ENCODE assay signal across 9 cellular contexts in genomic region chr10:70355234-70356021, GRCh38. TPM values are rescaled to one million over a fixed set of nuclear protein-coding genes. Genes with fewer than 3 reads are reported as not detected.
DNase-seq lines count a peak whose midpoint lies in the region; ATAC-seq and TF ChIP-seq lines count a peak whose summit lies in the region.
"Had no signal": no experiment of that assay in that cellular context is flagged by ENCODE, and none has a peak within 500 bp of the region (broad histone marks: within the 10 kb centered on the region; RNA-seq: fewer than 3 reads in every experiment).

No MANE protein-coding gene starts in this region.

- no peak overlapping the region for H3K4me3 ChIP-seq in SK-N-SH (ENCODE audit: low read depth in 2 of 2, low read length in 1 of 2)

- TF ChIP-seq CTCF in nephron progenitor cell (IDR thresholded peaks at IDR 0.05) (no peak), SK-N-SH (IDR thresholded peaks at IDR 0.05) (no peak)

- no peaks in the 10 kb centered on the region for H3K36me3 Mint-ChIP-seq in activated naive CD4-positive, alpha-beta T cell treated with anti-CD3 and anti-CD28 coated beads for 36 hours (ENCODE audit: low read depth)
- H3K36me3 Mint-ChIP-seq in T-cell (peaks cover 4% of the 10 kb centered on the region), nephron progenitor cell (ENCODE audit: low read depth) (no peaks in the 10 kb centered on the region)

- H3F3A ChIP-seq in SK-N-SH (replicated peaks; ENCODE audit: insufficient read depth) = peaks cover 6% of the 10 kb centered on the region

- no peaks in the 10 kb centered on the region for H3K27me3 ChIP-seq in SK-N-SH (ENCODE audit: insufficient read depth)

- 85% methylated on average over 16 of the region's 18 CpGs for WGBS in SK-N-SH (ENCODE audit: low lambda C conversion rate)

- H3K27ac ChIP-seq in SK-N-SH (ENCODE audit: low read depth in 2 of 2, low read length in 1 of 2) = peak overlapping the region in 1 of 2 experiments; percentile 75; a peak in 2 of 4 replicates
- H3K27ac ChIP-seq: C4-2B had no signal

- H3K9ac ChIP-seq in SK-N-SH = no peak overlapping the region

- no peak overlapping the region for H2AFZ ChIP-seq in SK-N-SH (ENCODE audit: low read depth)

- peak; percentile 52 for DNase-seq in activated naive CD4-positive, alpha-beta T cell treated with anti-CD3 and anti-CD28 coated beads for 36 hours
- no peak for DNase-seq in activated naive CD4-positive, alpha-beta T cell treated with anti-CD3 and anti-CD28 coated beads, Interleukin-2, amount 50 U/mL, for 16 hours
- DNase-seq in T-cell = peak in 1 of 34 experiments; percentile 15
- no peak for DNase-seq in nephron progenitor cell
- no peak for DNase-seq in iPS-NIHi7 (ENCODE audit: extremely low spot score)
- DNase-seq in COR-L47 (lab: John Stamatoyannopoulos, UW) = no peak
- no peak for DNase-seq in SK-N-SH

- no peaks in the 10 kb centered on the region for H4K20me1 ChIP-seq in SK-N-SH (ENCODE audit: insufficient read depth)

- ATAC-seq in HG02973 (IDR thresholded peaks at IDR 0.05; ENCODE audit: unreplicated experiment) = peak; percentile 60
- no peak for ATAC-seq in T-cell (replicated peaks in 1 of 4)

- TF ChIP-seq RAD21 in SK-N-SH (IDR thresholded peaks at IDR 0.05; ENCODE audit: low read length) = no peak

- H3K9me3 ChIP-seq in SK-N-SH = no peaks in the 10 kb centered on the region

- H3K9me3 Mint-ChIP-seq in activated naive CD4-positive, alpha-beta T cell treated with anti-CD3 and anti-CD28 coated beads for 36 hours = no peaks in the 10 kb centered on the region
- no peaks in the 10 kb centered on the region for H3K9me3 Mint-ChIP-seq in T-cell
- H3K9me3 Mint-ChIP-seq in nephron progenitor cell = no peaks in the 10 kb centered on the region

- intact Hi-C loops in activated naive CD4-positive, alpha-beta T cell treated with anti-CD3 and anti-CD28 coated beads for 36 hours (cut with micrococcal nuclease) = loop anchor here (2.0 kb wide), 1 partner anchor 83 kb away; no protein-coding TSS in a partner anchor

- H3K36me3 ChIP-seq in SK-N-SH (replicated peaks in 1 of 2; ENCODE audit: control insufficient read depth in 1 of 2, insufficient read depth in 2 of 2, low read length in 1 of 2) = no peaks in the 10 kb centered on the region

- H3K27ac Mint-ChIP-seq in activated naive CD4-positive, alpha-beta T cell treated with anti-CD3 and anti-CD28 coated beads for 36 hours = peak overlapping the region; percentile 61
- H3K27ac Mint-ChIP-seq in T-cell (peak overlapping the region; percentile 23 to 36), nephron progenitor cell (peak overlapping the region; percentile 93)

- no peaks in the 10 kb centered on the region for H3K9me2 ChIP-seq in SK-N-SH

- CTCF ChIA-PET in activated naive CD4-positive, alpha-beta T cell treated with anti-CD3 and anti-CD28 coated beads for 36 hours (lab: Charles Lee) = interaction anchor here (0.8 to 3.4 kb wide), 9 partner anchors 9 to 134 kb away, joined by 3 to 21 read pairs (median 4); no protein-coding TSS in a partner anchor
- CTCF ChIA-PET in T-cell (lab: Charles Lee) (interaction anchor here in 1 of 2 donors (0.6 to 1.3 kb wide), 3 partner anchors 9 to 96 kb away, joined by 3 to 4 read pairs (median 3); no protein-coding TSS in a partner anchor), SK-N-SH (lab: Yijun Ruan, JAX) (interaction anchor here (0.9 to 6.1 kb wide), 4 partner anchors 9 to 134 kb away, joined by 3 to 40 read pairs (median 7); no protein-coding TSS in a partner anchor)

- POLR2A ChIA-PET in T-cell (lab: Charles Lee) = no interaction called here
- POLR2A ChIA-PET in SK-N-SH (lab: Yijun Ruan, JAX) = interaction anchor here (0.6 to 2.5 kb wide), 3 partner anchors 8 to 12 kb away, joined by 3 to 11 read pairs (median 4); no protein-coding TSS in a partner anchor

- peaks cover 0 to 33% of the 10 kb centered on the region in 2 experiments; a peak in 3 of 4 replicates for H3K4me1 ChIP-seq in SK-N-SH (ENCODE audit: control insufficient read depth in 1 of 2, insufficient read depth in 2 of 2, low read depth in 1 of 2, low read length in 1 of 2)

- H3K79me2 ChIP-seq in SK-N-SH (ENCODE audit: insufficient read depth) = no peaks in the 10 kb centered on the region

- no peak for TF ChIP-seq EP300 in SK-N-SH (IDR thresholded peaks at IDR 0.05; ENCODE audit: borderline replicate concordance in 1 of 2, low read depth in 1 of 2, low read length in 1 of 2)

- no peak overlapping the region for H3K4me2 ChIP-seq in SK-N-SH

- peak overlapping the region; percentile 53 for H3K4me3 Mint-ChIP-seq in activated naive CD4-positive, alpha-beta T cell treated with anti-CD3 and anti-CD28 coated beads for 36 hours
- peak overlapping the region; percentile 46 to 69 (median 48) for H3K4me3 Mint-ChIP-seq in T-cell
- H3K4me3 Mint-ChIP-seq in nephron progenitor cell = no peak overlapping the region

- H3K4me1 Mint-ChIP-seq in activated naive CD4-positive, alpha-beta T cell treated with anti-CD3 and anti-CD28 coated beads for 36 hours (ENCODE audit: low read depth) = peaks cover 21% of the 10 kb centered on the region
- H3K4me1 Mint-ChIP-seq in T-cell (peaks cover 7 to 14% (median 7%) of the 10 kb centered on the region in 3 donors), nephron progenitor cell (peaks cover 17% of the 10 kb centered on the region)

- H3K27me3 Mint-ChIP-seq in activated naive CD4-positive, alpha-beta T cell treated with anti-CD3 and anti-CD28 coated beads for 36 hours (ENCODE audit: low read depth) = no peaks in the 10 kb centered on the region
- H3K27me3 Mint-ChIP-seq in T-cell = peaks cover 0 to 7% of the 10 kb centered on the region in 2 donors
- H3K27me3 Mint-ChIP-seq in nephron progenitor cell (ENCODE audit: low read depth, poor library complexity) = peaks cover 8% of the 10 kb centered on the region

TF ChIP-seq in SK-N-SH, 30 proteins besides CTCF, POLR2A, EP300 and RAD21:
- TF ChIP-seq ZBTB33 (IDR thresholded peaks at IDR 0.05; ENCODE audit: borderline replicate concordance, low read depth) = no peak
- TF ChIP-seq RXRA (IDR thresholded peaks at IDR 0.05; ENCODE audit: borderline replicate concordance, low read depth) = no peak
- no peak for TF ChIP-seq USF1 (IDR thresholded peaks at IDR 0.05; ENCODE audit: borderline replicate concordance, low read depth)
- TF ChIP-seq NRF1 (IDR thresholded peaks at IDR 0.05; ENCODE audit: low read depth, low read length) = no peak
- no peak for TF ChIP-seq FOXM1 (IDR thresholded peaks at IDR 0.05; ENCODE audit: low read depth)
- no peak for TF ChIP-seq ELF1 (IDR thresholded peaks at IDR 0.05)
- TF ChIP-seq YY1 (IDR thresholded peaks at IDR 0.05; ENCODE audit: low read depth) = no peak

RNA-seq across cellular contexts. Expression of gene LRRC20, which starts 27.0 kb away (rescaled TPM):
- total RNA-seq in activated naive CD4-positive, alpha-beta T cell treated with anti-CD3 and anti-CD28 coated beads for 36 hours = 10 to 100 TPM in 1 of 2 experiments, 1 to 10 TPM in 1; 8.6 to 10.7 TPM
- 1 to 10 TPM; 2.5 to 3.9 (median 3.7) TPM for total RNA-seq in T-cell
- polyA plus RNA-seq in SK-N-SH (2012; rRNA removed) = 27.7 and 28.9 TPM in 2 replicates
- 13.8 and 23.4 TPM in 2 replicates for polyA plus RNA-seq in SK-N-SH (2012; cell fraction: cytosol; rRNA removed)
- 20.3 and 23.6 TPM in 2 replicates for polyA plus RNA-seq in SK-N-SH (2012; cell fraction: nucleus; rRNA removed)

RNA-seq across cellular contexts. Expression of gene EIF4EBP2, which starts 48.5 kb away (rescaled TPM):
- 10 to 100 TPM; 20.0 to 21.0 TPM for total RNA-seq in activated naive CD4-positive, alpha-beta T cell treated with anti-CD3 and anti-CD28 coated beads for 36 hours
- 10 to 100 TPM; 39.9 to 47.7 (median 42.6) TPM for total RNA-seq in T-cell
- polyA plus RNA-seq in SK-N-SH (2012; rRNA removed) = 9.9 and 12.7 TPM in 2 replicates
- 15.5 and 15.7 TPM in 2 replicates for polyA plus RNA-seq in SK-N-SH (2012; cell fraction: cytosol; rRNA removed)
- polyA plus RNA-seq in SK-N-SH (2012; cell fraction: nucleus; rRNA removed) = 5.9 and 9.9 TPM in 2 replicates

Comparison
In these comparisons a context has a peak if more than half of its experiments do, and no peak if none do; other contexts are left out.
1. H3K27ac Mint-ChIP-seq: peak in every context shown above with its lines; median percentile 93 in nephron progenitor cell; 61 in activated naive CD4-positive, alpha-beta T cell treated with anti-CD3 and anti-CD28 coated beads for 36 hours; 30 in T-cell.